Comparison of ENCODE assay signal across 1 cellular context in genomic region chr9:108680946-108681345, GRCh38.
TF ChIP-seq lines count a peak whose summit lies in the region.

No MANE protein-coding gene starts in this region.

TF ChIP-seq in H1, 55 proteins besides CTCF, POLR2A, EP300 and RAD21 (continued from another document):
- TF ChIP-seq CTBP2 (IDR thresholded peaks at IDR 0.05; ENCODE audit: borderline replicate concordance, insufficient read depth, insufficient read length, low read length) (no peak), GABPA (IDR thresholded peaks at IDR 0.05; ENCODE audit: borderline replicate concordance, insufficient read depth, low read length) (no peak), BCL11A (IDR thresholded peaks at IDR 0.05; ENCODE audit: low read depth in 2 of 2, low read length in 2 of 2) (no peak), KDM4A (IDR thresholded peaks at IDR 0.05; ENCODE audit: low read depth, low read length, severe bottlenecking) (no peak), ASH2L (IDR thresholded peaks at IDR 0.05; ENCODE audit: low read length) (no peak), E2F6 (IDR thresholded peaks at IDR 0.05) (no peak), TEAD4 (IDR thresholded peaks at IDR 0.05; ENCODE audit: low read depth, low read length) (no peak), HDAC2 (IDR thresholded peaks at IDR 0.05; ENCODE audit: borderline replicate concordance in 1 of 2, low read depth in 2 of 2, low read length in 2 of 2) (no peak), EGR1 (IDR thresholded peaks at IDR 0.05; ENCODE audit: borderline replicate concordance, low read depth, low read length) (no peak)
